Comparison of ENCODE assay signal across 21 cellular contexts in the genomic region with DNA sequence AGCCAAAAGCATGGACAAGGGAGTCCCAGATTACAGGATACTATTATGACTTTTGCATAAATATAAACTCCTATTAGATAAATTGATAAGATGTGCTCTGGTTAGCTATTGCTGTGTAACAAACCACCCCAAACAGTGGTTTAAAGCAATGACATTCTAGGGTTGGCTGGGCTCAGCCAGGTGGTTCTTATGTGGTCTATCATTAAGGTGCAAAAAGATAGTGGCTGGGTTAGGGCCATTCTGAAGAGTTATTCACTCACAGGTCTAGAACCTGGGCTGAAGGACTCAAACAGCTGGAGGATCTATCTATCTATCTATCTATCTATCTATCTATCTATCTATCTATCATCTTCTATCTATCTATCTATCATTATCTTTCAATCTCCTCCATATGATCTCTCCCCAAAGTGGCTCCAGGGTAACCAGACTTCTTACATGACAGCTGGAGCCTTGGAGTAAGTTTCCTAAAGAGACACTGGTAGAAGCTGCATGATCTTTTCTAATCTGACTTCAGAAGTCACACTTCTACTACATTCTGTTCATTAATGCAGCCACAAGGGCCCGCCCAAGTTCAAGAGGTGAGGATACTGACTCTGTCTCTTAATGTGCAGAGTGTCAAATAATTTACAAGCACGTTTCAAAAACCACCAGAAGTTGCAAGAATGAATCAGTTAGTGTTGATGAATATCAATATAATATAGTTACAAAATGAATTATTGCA.
DNase-seq lines count a peak whose midpoint lies in the region; ATAC-seq, FAIRE-seq and TF ChIP-seq lines count a peak whose summit lies in the region.
"Had no signal": no experiment of that assay in that cellular context is flagged by ENCODE, and none has a peak within 500 bp of the region (broad histone marks: within the 10 kb centered on the region; RNA-seq: fewer than 3 reads in every experiment).

No MANE protein-coding gene starts in this region.

- no peak for TF ChIP-seq POLR2A in HepG2 (IDR thresholded peaks at IDR 0.05; ENCODE audit: insufficient read depth in 1 of 2, low read depth in 2 of 2, low read length in 2 of 2)
- TF ChIP-seq POLR2A in right lobe of liver (IDR thresholded peaks at IDR 0.05): no peak
- TF ChIP-seq POLR2A in spleen (IDR thresholded peaks at IDR 0.05): no peak

- intact Hi-C loops in HepG2 (cut with micrococcal nuclease; ENCODE audit: unreplicated experiment) (no loop called here), right lobe of liver (cut with DNase I) (no loop called here), spleen (cut with DNase I; ENCODE audit: low total_unique reads) (no loop called here)

- TF ChIP-seq CTCF in HepG2 (CRISPR knock-in tag; IDR thresholded peaks at IDR 0.05) (no peak), right lobe of liver (IDR thresholded peaks at IDR 0.05) (no peak), Loucy (conservative IDR thresholded peaks at IDR 0.05; ENCODE audit: low read length) (peak; percentile 51), spleen (IDR thresholded peaks at IDR 0.05 in 8 of 11, conservative IDR thresholded peaks at IDR 0.05 in 3 of 11) (peak in 3 of 11 experiments; percentile 14 to 34 (median 19))

- no peak overlapping the region for H3K9ac ChIP-seq in HepG2 (ENCODE audit: insufficient read depth, low read depth, low read length)
- H3K9ac ChIP-seq in Loucy (ENCODE audit: low read depth, low read length, poor library complexity, severe bottlenecking): no peak overlapping the region
- H3K9ac ChIP-seq in Karpas-422 (ENCODE audit: low read length): no peak overlapping the region

- H3F3A ChIP-seq in Loucy (ENCODE audit: low read depth): peaks cover 10% of the 10 kb centered on the region; the same call in 1 of the 2 replicates

- H3K4me1 ChIP-seq in HepG2 (ENCODE audit: insufficient read depth, low read length) (peaks cover 5% of the 10 kb centered on the region), right lobe of liver (no peaks in the 10 kb centered on the region), Loucy (ENCODE audit: insufficient read depth, low read length, poor library complexity, severe bottlenecking) (peaks cover 46% of the 10 kb centered on the region), spleen (peaks cover 13 to 95% (median 57%) of the 10 kb centered on the region in 6 donors), Karpas-422 (ENCODE audit: low read length) (peaks cover 39% of the 10 kb centered on the region)

- ATAC-seq in HepG2 (no peak), right lobe of liver (no peak), GM18858 (IDR thresholded peaks at IDR 0.05; ENCODE audit: unreplicated experiment) (no peak)
- ATAC-seq in activated CD8-positive, alpha-beta T cell treated with anti-CD3 and anti-CD28 coated beads, Interleukin-2, amount 10 ng/mL, durations not matched to agents 7 days and 5 days: no peak

- no peak for TF ChIP-seq RAD21 in HepG2 (CRISPR knock-in tag; IDR thresholded peaks at IDR 0.05)

- H3K4me2 ChIP-seq in HepG2 (ENCODE audit: low read depth, low read length) (no peak overlapping the region), Loucy (ENCODE audit: low read depth, low read length, poor library complexity, severe bottlenecking) (peak overlapping the region; percentile 42), Karpas-422 (ENCODE audit: low read depth, low read length, poor library complexity, severe bottlenecking) (no peak overlapping the region)
- H3K4me2 ChIP-seq: hepatocyte had no signal

- H3K36me3 ChIP-seq in HepG2 (replicated peaks in 1 of 2; ENCODE audit: control insufficient read depth in 1 of 2, insufficient read depth in 2 of 2, low read length in 2 of 2) (no peaks in the 10 kb centered on the region), right lobe of liver (no peaks in the 10 kb centered on the region), Loucy (ENCODE audit: insufficient read depth, low read length) (no peaks in the 10 kb centered on the region), spleen (no peaks in the 10 kb centered on the region), Karpas-422 (ENCODE audit: insufficient read depth, low read length) (no peaks in the 10 kb centered on the region)
- H3K36me3 ChIP-seq: thoracic aorta, WERI-Rb-1 had no signal

- H3K9me2 ChIP-seq in Loucy (replicated peaks; ENCODE audit: low read depth, low read length) (no peaks in the 10 kb centered on the region), Karpas-422 (replicated peaks; ENCODE audit: insufficient read depth, low read length) (no peaks in the 10 kb centered on the region)

- TF ChIP-seq EP300 in HepG2 (IDR thresholded peaks at IDR 0.05; ENCODE audit: low read depth in 2 of 2, low read length in 2 of 2): no peak
- no peak for TF ChIP-seq EP300 in HepG2 (CRISPR knock-in tag; IDR thresholded peaks at IDR 0.05; ENCODE audit: borderline replicate concordance)

- no peak overlapping the region for H3K27ac Mint-ChIP-seq in activated CD8-positive, alpha-beta T cell treated with anti-CD3 and anti-CD28 coated beads, Interleukin-2, amount 10 ng/mL, durations not matched to agents 7 days and 5 days
- H3K27ac Mint-ChIP-seq: activated naive CD4-positive, alpha-beta T cell treated with anti-CD3 and anti-CD28 coated beads, Interleukin-2, amount 50 U/mL, for 24 hours; mesothelial cell of epicardium had no signal

- DNase-seq in HepG2 (ENCODE audit: low spot score): no peak
- DNase-seq in right lobe of liver: no peak
- DNase-seq in activated CD8-positive, alpha-beta T cell treated with anti-CD3 and anti-CD28 coated beads, Interleukin-2, amount 10 ng/mL, durations not matched to agents 7 days and 5 days: peak; percentile 50
- DNase-seq in spleen: no peak
- DNase-seq in nucleus accumbens (lab: John Stamatoyannopoulos, UW): no peak
- no peak for DNase-seq in Karpas-422
- DNase-seq: activated CD8-positive, alpha-beta memory T cell treated with anti-CD3 and anti-CD28 coated beads, Interleukin-2, amount 50 U/mL, for 4 hours; effector CD4-positive, alpha-beta T cell; GF-D8; H7; kidney; MM.1S; NCI-H526; stimulated activated CD8-positive, alpha-beta memory T cell treated with anti-CD3 and anti-CD28 coated beads, Interleukin-4, amount 100 ng/mL, for 48 hours; WERI-Rb-1 had no signal

- H3K27me3 ChIP-seq in HepG2 (ENCODE audit: control insufficient read depth in 1 of 2, insufficient read depth in 2 of 2, low read length in 2 of 2): no peaks in the 10 kb centered on the region; a peak in 1 of 5 replicates
- no peaks in the 10 kb centered on the region for H3K27me3 ChIP-seq in right lobe of liver
- no peaks in the 10 kb centered on the region for H3K27me3 ChIP-seq in Loucy (ENCODE audit: insufficient read depth, low read length, poor library complexity, severe bottlenecking)
- no peaks in the 10 kb centered on the region for H3K27me3 ChIP-seq in spleen (replicated peaks in 1 of 7)
- H3K27me3 ChIP-seq in Karpas-422 (ENCODE audit: low read length): no peaks in the 10 kb centered on the region
- H3K27me3 ChIP-seq: hepatocyte had no signal

- H3K79me2 ChIP-seq in HepG2 (ENCODE audit: insufficient read depth, low read length): no peaks in the 10 kb centered on the region
- no peaks in the 10 kb centered on the region for H3K79me2 ChIP-seq in Loucy (ENCODE audit: insufficient read depth, low read length)
- no peaks in the 10 kb centered on the region for H3K79me2 ChIP-seq in Karpas-422 (ENCODE audit: low read length)
- H3K79me2 ChIP-seq: hepatocyte had no signal

- FAIRE-seq in HepG2 (lab: Jason Lieb, UNC): no peak
- FAIRE-seq: kidney had no signal

- no peaks in the 10 kb centered on the region for H3K27me3 Mint-ChIP-seq in activated CD8-positive, alpha-beta T cell treated with anti-CD3 and anti-CD28 coated beads, Interleukin-2, amount 10 ng/mL, durations not matched to agents 7 days and 5 days (ENCODE audit: low read depth)
- H3K27me3 Mint-ChIP-seq: activated naive CD4-positive, alpha-beta T cell treated with anti-CD3 and anti-CD28 coated beads, Interleukin-2, amount 50 U/mL, for 24 hours had no signal

- no peak overlapping the region for H3K4me3 ChIP-seq in HepG2 (replicated peaks in 1 of 3; ENCODE audit: insufficient read depth in 1 of 3, low read depth in 2 of 3, low read length in 3 of 3)
- no peak overlapping the region for H3K4me3 ChIP-seq in right lobe of liver
- H3K4me3 ChIP-seq in Loucy (ENCODE audit: low read length, poor library complexity, severe bottlenecking): no peak overlapping the region
- peak overlapping the region in 1 of 8 donors; percentile 59 for H3K4me3 ChIP-seq in spleen
- no peak overlapping the region for H3K4me3 ChIP-seq in Karpas-422 (ENCODE audit: low read length)
- H3K4me3 ChIP-seq: hepatocyte, thoracic aorta had no signal

- no TSS peak for BruUV-seq in HepG2 (replicated peaks; lab: Mats Ljungman, UMichigan)

- in situ Hi-C loops in HepG2 (cut with HindIII; ENCODE audit: extremely low pct_ligation_motif_present, low pct_unique_long_range_greater_than_20kb): no loop called here

- no peak overlapping the region for H2AFZ ChIP-seq in HepG2 (ENCODE audit: low read length)
- H2AFZ ChIP-seq in Loucy (ENCODE audit: low read length): no peak overlapping the region
- H2AFZ ChIP-seq in Karpas-422 (ENCODE audit: low read length): no peak overlapping the region
- H2AFZ ChIP-seq: hepatocyte had no signal

- H4K20me1 ChIP-seq in HepG2 (ENCODE audit: insufficient read depth, low read length) (no peaks in the 10 kb centered on the region), Loucy (ENCODE audit: insufficient read depth, low read length, poor library complexity, severe bottlenecking) (no peaks in the 10 kb centered on the region), Karpas-422 (ENCODE audit: insufficient read depth, low read depth, low read length) (no peaks in the 10 kb centered on the region)

- peaks cover 19% of the 10 kb centered on the region for H3K9me3 Mint-ChIP-seq in activated CD8-positive, alpha-beta T cell treated with anti-CD3 and anti-CD28 coated beads, Interleukin-2, amount 10 ng/mL, durations not matched to agents 7 days and 5 days (ENCODE audit: insufficient read depth)

- H3K36me3 Mint-ChIP-seq in activated CD8-positive, alpha-beta T cell treated with anti-CD3 and anti-CD28 coated beads, Interleukin-2, amount 10 ng/mL, durations not matched to agents 7 days and 5 days (ENCODE audit: low read depth): peaks cover 40% of the 10 kb centered on the region
- H3K36me3 Mint-ChIP-seq: mesothelial cell of epicardium had no signal

- POLR2A ChIA-PET in HepG2 (lab: Yijun Ruan, JAX): no interaction called here
- POLR2A ChIA-PET in activated CD8-positive, alpha-beta T cell treated with anti-CD3 and anti-CD28 coated beads, Interleukin-2, amount 10 ng/mL, durations not matched to agents 7 days and 5 days (lab: Charles Lee): interaction anchor here (0.9 kb wide), 1 partner anchor 268 kb away, joined by 3 read pairs; no protein-coding TSS in a partner anchor

- CTCF ChIA-PET in HepG2 (lab: Yijun Ruan, JAX; ENCODE audit: low intra/inter-chr PET ratio, low total read pairs): no interaction called here
- CTCF ChIA-PET in activated CD8-positive, alpha-beta T cell treated with anti-CD3 and anti-CD28 coated beads, Interleukin-2, amount 10 ng/mL, durations not matched to agents 7 days and 5 days (lab: Charles Lee): interaction anchor here (0.7 to 7.5 kb wide), 8 partner anchors 9 to 270 kb away, joined by 3 to 62 read pairs (median 6); a partner anchor contains a TSS

- no peak overlapping the region for H3K4me3 Mint-ChIP-seq in activated CD8-positive, alpha-beta T cell treated with anti-CD3 and anti-CD28 coated beads, Interleukin-2, amount 10 ng/mL, durations not matched to agents 7 days and 5 days
- H3K4me3 Mint-ChIP-seq: activated naive CD4-positive, alpha-beta T cell treated with anti-CD3 and anti-CD28 coated beads, Interleukin-2, amount 50 U/mL, for 24 hours; mesothelial cell of epicardium had no signal

- WGBS in HepG2 (ENCODE audit: low lambda C conversion rate): 3% methylated on average over 2 of the region's 2 CpGs
- 43% methylated on average over 2 of the region's 2 CpGs for WGBS in right lobe of liver (ENCODE audit: insufficient coverage, low coverage, low lambda C conversion rate, missing lambda C conversion rate)
- 38 to 51% (median 46%) methylated on average over 2 of the region's 2 CpGs for WGBS in spleen, 5 donors

- H3K4me1 Mint-ChIP-seq in activated CD8-positive, alpha-beta T cell treated with anti-CD3 and anti-CD28 coated beads, Interleukin-2, amount 10 ng/mL, durations not matched to agents 7 days and 5 days (ENCODE audit: low read depth): peaks cover 90% of the 10 kb centered on the region

- no peaks in the 10 kb centered on the region for H3K9me3 ChIP-seq in HepG2 (ENCODE audit: low read length)
- no peaks in the 10 kb centered on the region for H3K9me3 ChIP-seq in right lobe of liver
- H3K9me3 ChIP-seq in Loucy (ENCODE audit: insufficient read depth, low read depth, low read length): no peaks in the 10 kb centered on the region
- peaks cover 0 to 4% (median 0%) of the 10 kb centered on the region in 8 donors for H3K9me3 ChIP-seq in spleen
- H3K9me3 ChIP-seq in Karpas-422 (ENCODE audit: low read length): peaks cover 8% of the 10 kb centered on the region; the same call in 1 of the 2 replicates
- H3K9me3 ChIP-seq: thoracic aorta had no signal

- H3K27ac ChIP-seq in HepG2 (ENCODE audit: extremely low read length, insufficient read depth, low read length) (no peak overlapping the region), right lobe of liver (no peak overlapping the region), spleen (peak overlapping the region in 5 of 8 donors; percentile 88 to 93 (median 90)), Karpas-422 (ENCODE audit: low read length) (no peak overlapping the region)
- H3K27ac ChIP-seq: hepatocyte, WERI-Rb-1 had no signal

Comparison
In these comparisons a context has a peak if more than half of its experiments do, and no peak if none do; other contexts are left out.
1. H3K27ac ChIP-seq: peak in spleen (5 of 8); none in HepG2 (single experiment), right lobe of liver (0 of 3) and Karpas-422 (single experiment).